In genomic region chr19:13441810-13442512, GRCh38 we compare ENCODE assay signal across 8 cellular contexts.
DNase-seq lines count a peak whose midpoint lies in the region; ATAC-seq and TF ChIP-seq lines count a peak whose summit lies in the region.

No MANE protein-coding gene starts in this region.

- 34% methylated on average over 10 of the region's 10 CpGs for WGBS in esophagus muscularis mucosa

- no peak overlapping the region for H3K27ac Mint-ChIP-seq in CD4-positive, alpha-beta T cell
- H3K27ac Mint-ChIP-seq in activated CD4-positive, alpha-beta memory T cell treated with anti-CD3 and anti-CD28 coated beads, Interleukin-2, amount 10 ng/mL, durations not matched to agents 7 days and 5 days = no peak overlapping the region

- no peak overlapping the region for H3K27ac ChIP-seq in CD4-positive, alpha-beta T cell (ENCODE audit: low read depth, low read length)
- H3K27ac ChIP-seq in esophagus muscularis mucosa (replicated peaks in 1 of 4) = no peak overlapping the region

- H3K4me1 Mint-ChIP-seq in CD4-positive, alpha-beta T cell (ENCODE audit: low read depth) = no peaks in the 10 kb centered on the region
- H3K4me1 Mint-ChIP-seq in activated CD4-positive, alpha-beta memory T cell treated with anti-CD3 and anti-CD28 coated beads, Interleukin-2, amount 10 ng/mL, durations not matched to agents 7 days and 5 days = no peaks in the 10 kb centered on the region

- no peaks in the 10 kb centered on the region for H3K9me3 ChIP-seq in CD4-positive, alpha-beta T cell (ENCODE audit: control insufficient read depth, low read length)
- H3K9me3 ChIP-seq in esophagus muscularis mucosa = peaks cover 0 to 5% (median 2%) of the 10 kb centered on the region in 4 donors

- no peak for TF ChIP-seq EP300 in esophagus muscularis mucosa (IDR thresholded peaks at IDR 0.05)

- no peak for TF ChIP-seq CTCF in CD4-positive, alpha-beta T cell (IDR thresholded peaks at IDR 0.05)
- TF ChIP-seq CTCF in fibroblast of mammary gland (conservative IDR thresholded peaks at IDR 0.05; ENCODE audit: control insufficient read depth, insufficient read depth, low read depth, low read length) (no peak), esophagus muscularis mucosa (IDR thresholded peaks at IDR 0.05) (no peak)

- H3K36me3 ChIP-seq in esophagus muscularis mucosa = no peaks in the 10 kb centered on the region

- no peak for ATAC-seq in CD4-positive, alpha-beta T cell (ENCODE audit: poor library complexity)
- no peak for ATAC-seq in HG03571 (IDR thresholded peaks at IDR 0.05; ENCODE audit: unreplicated experiment)

- intact Hi-C loops in CD4-positive, alpha-beta T cell (cut with DNase I, micrococcal nuclease) = no loop called here
- intact Hi-C loops in esophagus muscularis mucosa (cut with DNase I) = no loop called here

- POLR2A ChIA-PET in CD4-positive, alpha-beta T cell (lab: Charles Lee) = no interaction called here
- POLR2A ChIA-PET in activated CD4-positive, alpha-beta memory T cell treated with anti-CD3 and anti-CD28 coated beads, Interleukin-2, amount 10 ng/mL, durations not matched to agents 7 days and 5 days (lab: Charles Lee) = no interaction called here

- H3K4me3 ChIP-seq in fibroblast of mammary gland (ENCODE audit: control insufficient read depth, low read depth, low read length) = no peak overlapping the region
- H3K4me3 ChIP-seq in esophagus muscularis mucosa = no peak overlapping the region

- peaks cover 30% of the 10 kb centered on the region for H3K27me3 Mint-ChIP-seq in CD4-positive, alpha-beta T cell
- H3K27me3 Mint-ChIP-seq in activated CD4-positive, alpha-beta memory T cell treated with anti-CD3 and anti-CD28 coated beads, Interleukin-2, amount 10 ng/mL, durations not matched to agents 7 days and 5 days = no peaks in the 10 kb centered on the region

- no peaks in the 10 kb centered on the region for H3K36me3 Mint-ChIP-seq in CD4-positive, alpha-beta T cell (ENCODE audit: low read depth)
- no peaks in the 10 kb centered on the region for H3K36me3 Mint-ChIP-seq in activated CD4-positive, alpha-beta memory T cell treated with anti-CD3 and anti-CD28 coated beads, Interleukin-2, amount 10 ng/mL, durations not matched to agents 7 days and 5 days (ENCODE audit: low read depth)

- H3K4me1 ChIP-seq in esophagus muscularis mucosa = no peaks in the 10 kb centered on the region

- H3K9me3 Mint-ChIP-seq in CD4-positive, alpha-beta T cell = peaks cover 10% of the 10 kb centered on the region
- H3K9me3 Mint-ChIP-seq in activated CD4-positive, alpha-beta memory T cell treated with anti-CD3 and anti-CD28 coated beads, Interleukin-2, amount 10 ng/mL, durations not matched to agents 7 days and 5 days = peaks cover 5% of the 10 kb centered on the region

- no peaks in the 10 kb centered on the region for H3K27me3 ChIP-seq in CD4-positive, alpha-beta T cell (ENCODE audit: control insufficient read depth, insufficient read depth, low read length)
- no peaks in the 10 kb centered on the region for H3K27me3 ChIP-seq in esophagus muscularis mucosa

- no peak overlapping the region for H3K4me3 Mint-ChIP-seq in CD4-positive, alpha-beta T cell
- H3K4me3 Mint-ChIP-seq in activated CD4-positive, alpha-beta memory T cell treated with anti-CD3 and anti-CD28 coated beads, Interleukin-2, amount 10 ng/mL, durations not matched to agents 7 days and 5 days = no peak overlapping the region

- CTCF ChIA-PET in CD4-positive, alpha-beta T cell (lab: Charles Lee) = no interaction called here
- CTCF ChIA-PET in activated CD4-positive, alpha-beta memory T cell treated with anti-CD3 and anti-CD28 coated beads, Interleukin-2, amount 10 ng/mL, durations not matched to agents 7 days and 5 days (lab: Charles Lee) = interaction anchor here (1.2 kb wide), 1 partner anchor 164 kb away, joined by 4 read pairs; no protein-coding TSS in a partner anchor

- TF ChIP-seq POLR2A in esophagus muscularis mucosa (IDR thresholded peaks at IDR 0.05; ENCODE audit: low read depth) = no peak

- DNase-seq in CD4-positive, alpha-beta T cell = peak; percentile 15 to 51 (median 31)
- DNase-seq in Kasumi-1 (lab: John Stamatoyannopoulos, UW) (peak; percentile 43 to 49), fibroblast of mammary gland (ENCODE audit: low read depth) (peak; percentile 38), esophagus muscularis mucosa (ENCODE audit: extremely low spot score) (no peak), NCI-H226 (no peak)
- DNase-seq in activated CD4-positive, alpha-beta memory T cell treated with anti-CD3 and anti-CD28 coated beads, Interleukin-2, amount 10 ng/mL, durations not matched to agents 7 days and 5 days = peak; percentile 49
- DNase-seq in stimulated activated CD4-positive, alpha-beta T cell treated with anti-CD3 and anti-CD28 coated beads, TNF-alpha, amount 100 ng/mL, for 24 hours (ENCODE audit: low read depth in 3 of 3) = peak in 2 of 3 experiments; percentile 2 to 33

Comparison
In these comparisons a context has a peak if more than half of its experiments do, and no peak if none do; other contexts are left out.
1. DNase-seq: peak in CD4-positive, alpha-beta T cell (10 of 10), Kasumi-1 (2 of 2), activated CD4-positive, alpha-beta memory T cell treated with anti-CD3 and anti-CD28 coated beads, Interleukin-2, amount 10 ng/mL, durations not matched to agents 7 days and 5 days (single experiment), fibroblast of mammary gland (single experiment) and stimulated activated CD4-positive, alpha-beta T cell treated with anti-CD3 and anti-CD28 coated beads, TNF-alpha, amount 100 ng/mL, for 24 hours (2 of 3); none in esophagus muscularis mucosa (single experiment) and NCI-H226 (single experiment).